In the genomic region with DNA sequence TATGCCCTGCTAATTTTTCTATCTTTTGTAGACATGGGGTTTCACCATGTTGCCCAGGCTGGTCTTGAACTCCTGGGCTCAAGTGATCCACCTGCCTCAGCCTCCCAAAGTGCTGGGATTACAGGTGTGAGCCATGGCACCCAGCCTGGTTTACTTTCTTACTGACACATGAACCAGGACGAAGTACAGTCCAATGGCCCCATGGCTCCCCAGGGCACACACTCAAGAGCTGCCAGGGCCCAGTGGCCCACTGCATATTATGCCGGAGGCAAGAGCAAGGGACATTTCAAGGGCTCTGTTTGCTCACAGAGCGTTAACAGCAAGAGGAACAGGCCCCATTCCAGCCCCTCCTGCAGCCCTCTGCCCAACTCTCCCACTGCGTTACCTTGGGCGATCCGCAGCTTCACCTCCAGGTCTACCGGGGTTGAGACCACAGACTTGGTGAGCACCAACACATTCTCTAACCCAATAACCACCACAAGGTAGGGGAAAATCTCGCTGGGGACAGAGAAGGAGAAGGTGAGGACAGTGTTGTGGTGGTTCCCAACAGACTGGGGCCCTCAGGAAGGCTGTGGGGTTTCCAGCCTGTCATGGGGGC, we compare ENCODE assay signal across 1 cellular context.
TF ChIP-seq lines count a peak whose summit lies in the region.

No MANE protein-coding gene starts in this region.

TF ChIP-seq in HepG2, 621 proteins besides CTCF, POLR2A, EP300 and RAD21:
- no peak for TF ChIP-seq GFI1 (CRISPR knock-in tag; IDR thresholded peaks at IDR 0.05; ENCODE audit: borderline replicate concordance)
- no peak for TF ChIP-seq ESRRA (CRISPR knock-in tag; IDR thresholded peaks at IDR 0.05; ENCODE audit: low read depth)
- TF ChIP-seq RAD51 (IDR thresholded peaks at IDR 0.05; ENCODE audit: borderline replicate concordance) = no peak
- TF ChIP-seq, protein P1, sequence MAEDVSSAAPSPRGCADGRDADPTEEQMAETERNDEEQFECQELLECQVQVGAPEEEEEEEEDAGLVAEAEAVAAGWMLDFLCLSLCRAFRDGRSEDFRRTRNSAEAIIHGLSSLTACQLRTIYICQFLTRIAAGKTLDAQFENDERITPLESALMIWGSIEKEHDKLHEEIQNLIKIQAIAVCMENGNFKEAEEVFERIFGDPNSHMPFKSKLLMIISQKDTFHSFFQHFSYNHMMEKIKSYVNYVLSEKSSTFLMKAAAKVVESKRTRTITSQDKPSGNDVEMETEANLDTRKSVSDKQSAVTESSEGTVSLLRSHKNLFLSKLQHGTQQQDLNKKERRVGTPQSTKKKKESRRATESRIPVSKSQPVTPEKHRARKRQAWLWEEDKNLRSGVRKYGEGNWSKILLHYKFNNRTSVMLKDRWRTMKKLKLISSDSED (CRISPR knock-in tag; IDR thresholded peaks at IDR 0.05) = no peak
- TF ChIP-seq PHF20 (CRISPR knock-in tag; IDR thresholded peaks at IDR 0.05) = no peak
- TF ChIP-seq RBFOX2 (IDR thresholded peaks at IDR 0.05; ENCODE audit: low read depth, low read length) = no peak
- no peak for TF ChIP-seq SMAD9 (CRISPR knock-in tag; IDR thresholded peaks at IDR 0.05)
- TF ChIP-seq ZNF792 (CRISPR knock-in tag; IDR thresholded peaks at IDR 0.05) = no peak
- TF ChIP-seq, protein P2, sequence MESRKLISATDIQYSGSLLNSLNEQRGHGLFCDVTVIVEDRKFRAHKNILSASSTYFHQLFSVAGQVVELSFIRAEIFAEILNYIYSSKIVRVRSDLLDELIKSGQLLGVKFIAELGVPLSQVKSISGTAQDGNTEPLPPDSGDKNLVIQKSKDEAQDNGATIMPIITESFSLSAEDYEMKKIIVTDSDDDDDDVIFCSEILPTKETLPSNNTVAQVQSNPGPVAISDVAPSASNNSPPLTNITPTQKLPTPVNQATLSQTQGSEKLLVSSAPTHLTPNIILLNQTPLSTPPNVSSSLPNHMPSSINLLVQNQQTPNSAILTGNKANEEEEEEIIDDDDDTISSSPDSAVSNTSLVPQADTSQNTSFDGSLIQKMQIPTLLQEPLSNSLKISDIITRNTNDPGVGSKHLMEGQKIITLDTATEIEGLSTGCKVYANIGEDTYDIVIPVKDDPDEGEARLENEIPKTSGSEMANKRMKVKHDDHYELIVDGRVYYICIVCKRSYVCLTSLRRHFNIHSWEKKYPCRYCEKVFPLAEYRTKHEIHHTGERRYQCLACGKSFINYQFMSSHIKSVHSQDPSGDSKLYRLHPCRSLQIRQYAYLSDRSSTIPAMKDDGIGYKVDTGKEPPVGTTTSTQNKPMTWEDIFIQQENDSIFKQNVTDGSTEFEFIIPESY (CRISPR knock-in tag; IDR thresholded peaks at IDR 0.05) = no peak
- TF ChIP-seq SNRNP70 (IDR thresholded peaks at IDR 0.05; ENCODE audit: low read depth, low read length) = no peak
- TF ChIP-seq HOXA3 (CRISPR knock-in tag; IDR thresholded peaks at IDR 0.05) = no peak
- TF ChIP-seq SIX4 (CRISPR knock-in tag; IDR thresholded peaks at IDR 0.05) = no peak
- no peak for TF ChIP-seq SATB2 (CRISPR knock-in tag; IDR thresholded peaks at IDR 0.05)
- TF ChIP-seq KDM6A (CRISPR knock-in tag; IDR thresholded peaks at IDR 0.05; ENCODE audit: low read depth) = no peak
- TF ChIP-seq ZFP36L1 (CRISPR knock-in tag; IDR thresholded peaks at IDR 0.05) = no peak
- TF ChIP-seq RORA (CRISPR knock-in tag; IDR thresholded peaks at IDR 0.05) = no peak
- TF ChIP-seq ZNF605 (CRISPR knock-in tag; IDR thresholded peaks at IDR 0.05) = no peak
TF ChIP-seq in HepG2: peak in this region for 0.
